ENCODE assay signal across 17 cellular contexts in genomic region chr15:88711806-88712205, GRCh38.
A peak's percentile ranks its signal among the peaks of the same experiment; 100 is the strongest.
DNase-seq lines count a peak whose midpoint lies in the region; ATAC-seq and TF ChIP-seq lines count a peak whose summit lies in the region.
"Had no signal": no experiment of that assay in that cellular context is flagged by ENCODE, and none has a peak within 500 bp of the region (broad histone marks: within the 10 kb centered on the region; RNA-seq: fewer than 3 reads in every experiment).

No MANE protein-coding gene starts in this region.

- intact Hi-C loops in natural killer cell (cut with micrococcal nuclease), result no loop called here

- no peaks in the 10 kb centered on the region for H3K36me3 Mint-ChIP-seq in natural killer cell treated with Interleukin-12 subunit alpha and Interleukin-12 subunit beta and Interleukin-15 and Interleukin-18, amount 100 ng/mL, for 72 hours
- no peaks in the 10 kb centered on the region for H3K36me3 Mint-ChIP-seq in natural killer cell
- H3K36me3 Mint-ChIP-seq in stimulated activated memory B cell treated with anti-CD40 and anti-IgM and Interleukin-4, amounts not matched to agents 10 μg/mL and 1 μg/mL and 100 μg/mL, for 72 hours, result no peaks in the 10 kb centered on the region
- H3K36me3 Mint-ChIP-seq in stimulated activated naive B cell treated with anti-CD40 and anti-IgM and Interleukin-4, amounts not matched to agents 10 μg/mL and 1 μg/mL and 100 μg/mL, for 72 hours, result peaks cover 0 to 2% of the 10 kb centered on the region in 2 donors
- H3K36me3 Mint-ChIP-seq: CD4-positive, CD25-positive, alpha-beta regulatory T cell; CD8-positive, alpha-beta memory T cell had no signal

- TF ChIP-seq CTCF in natural killer cell (IDR thresholded peaks at IDR 0.05) (no peak), GM13977 (IDR thresholded peaks at IDR 0.05; ENCODE audit: extremely low read depth, insufficient read depth, missing control alignments) (no peak)

- no peak for DNase-seq in natural killer cell treated with Interleukin-12 subunit alpha and Interleukin-12 subunit beta and Interleukin-15 and Interleukin-18, amount 100 ng/mL, for 72 hours (ENCODE audit: low spot score)
- DNase-seq in natural killer cell (no peak), fibroblast of peridontal ligament (ENCODE audit: extremely low read depth) (peak; percentile 35), COLO829 (ENCODE audit: low spot score) (no peak), GM13977 (ENCODE audit: low spot score) (no peak)
- no peak for DNase-seq in stimulated activated naive B cell treated with anti-CD40 and anti-IgM and Interleukin-4, amounts not matched to agents 10 μg/mL and 1 μg/mL and 100 μg/mL, for 72 hours
- DNase-seq: 8988T; BE2C; C1 segment of cervical spinal cord; Caco-2; CD4-positive, CD25-positive, alpha-beta regulatory T cell; CD8-positive, alpha-beta memory T cell; GOT3; H7; HFFc6 had no signal

- H3K4me1 Mint-ChIP-seq in natural killer cell treated with Interleukin-12 subunit alpha and Interleukin-12 subunit beta and Interleukin-15 and Interleukin-18, amount 100 ng/mL, for 72 hours (ENCODE audit: low read depth in 2 of 2), result no peaks in the 10 kb centered on the region
- H3K4me1 Mint-ChIP-seq in natural killer cell, result no peaks in the 10 kb centered on the region
- H3K4me1 Mint-ChIP-seq in stimulated activated memory B cell treated with anti-CD40 and anti-IgM and Interleukin-4, amounts not matched to agents 10 μg/mL and 1 μg/mL and 100 μg/mL, for 72 hours, result no peaks in the 10 kb centered on the region
- peaks cover 0 to 2% of the 10 kb centered on the region in 2 donors for H3K4me1 Mint-ChIP-seq in stimulated activated naive B cell treated with anti-CD40 and anti-IgM and Interleukin-4, amounts not matched to agents 10 μg/mL and 1 μg/mL and 100 μg/mL, for 72 hours
- H3K4me1 Mint-ChIP-seq: CD8-positive, alpha-beta memory T cell had no signal

- no peak overlapping the region for H3K4me3 Mint-ChIP-seq in natural killer cell treated with Interleukin-12 subunit alpha and Interleukin-12 subunit beta and Interleukin-15 and Interleukin-18, amount 100 ng/mL, for 72 hours
- H3K4me3 Mint-ChIP-seq in natural killer cell, result no peak overlapping the region
- no peak overlapping the region for H3K4me3 Mint-ChIP-seq in stimulated activated memory B cell treated with anti-CD40 and anti-IgM and Interleukin-4, amounts not matched to agents 10 μg/mL and 1 μg/mL and 100 μg/mL, for 72 hours
- no peak overlapping the region for H3K4me3 Mint-ChIP-seq in stimulated activated naive B cell treated with anti-CD40 and anti-IgM and Interleukin-4, amounts not matched to agents 10 μg/mL and 1 μg/mL and 100 μg/mL, for 72 hours
- H3K4me3 Mint-ChIP-seq: CD4-positive, CD25-positive, alpha-beta regulatory T cell; CD8-positive, alpha-beta memory T cell; HFFc6 had no signal

- H3K27me3 Mint-ChIP-seq in natural killer cell treated with Interleukin-12 subunit alpha and Interleukin-12 subunit beta and Interleukin-15 and Interleukin-18, amount 100 ng/mL, for 72 hours, result peaks cover 20 to 32% of the 10 kb centered on the region in 2 donors
- peaks cover 17 to 30% of the 10 kb centered on the region in 2 donors for H3K27me3 Mint-ChIP-seq in natural killer cell (ENCODE audit: low read depth in 2 of 2)
- H3K27me3 Mint-ChIP-seq in stimulated activated memory B cell treated with anti-CD40 and anti-IgM and Interleukin-4, amounts not matched to agents 10 μg/mL and 1 μg/mL and 100 μg/mL, for 72 hours, result peaks cover 43% of the 10 kb centered on the region
- H3K27me3 Mint-ChIP-seq in stimulated activated naive B cell treated with anti-CD40 and anti-IgM and Interleukin-4, amounts not matched to agents 10 μg/mL and 1 μg/mL and 100 μg/mL, for 72 hours, result peaks cover 0 to 27% of the 10 kb centered on the region in 2 donors

- no peak overlapping the region for H3K27ac Mint-ChIP-seq in natural killer cell treated with Interleukin-12 subunit alpha and Interleukin-12 subunit beta and Interleukin-15 and Interleukin-18, amount 100 ng/mL, for 72 hours
- H3K27ac Mint-ChIP-seq in natural killer cell, result no peak overlapping the region
- no peak overlapping the region for H3K27ac Mint-ChIP-seq in stimulated activated memory B cell treated with anti-CD40 and anti-IgM and Interleukin-4, amounts not matched to agents 10 μg/mL and 1 μg/mL and 100 μg/mL, for 72 hours
- no peak overlapping the region for H3K27ac Mint-ChIP-seq in stimulated activated naive B cell treated with anti-CD40 and anti-IgM and Interleukin-4, amounts not matched to agents 10 μg/mL and 1 μg/mL and 100 μg/mL, for 72 hours
- H3K27ac Mint-ChIP-seq: CD4-positive, CD25-positive, alpha-beta regulatory T cell; CD8-positive, alpha-beta memory T cell; HFFc6 had no signal

- ATAC-seq in natural killer cell treated with Interleukin-12 subunit alpha and Interleukin-12 subunit beta and Interleukin-15 and Interleukin-18, amount 100 ng/mL, for 72 hours, result peak; percentile 31 to 52
- no peak for ATAC-seq in natural killer cell
- ATAC-seq in stimulated activated memory B cell treated with anti-CD40 and anti-IgM and Interleukin-4, amounts not matched to agents 10 μg/mL and 1 μg/mL and 100 μg/mL, for 72 hours, result peak; percentile 40
- ATAC-seq in stimulated activated naive B cell treated with anti-CD40 and anti-IgM and Interleukin-4, amounts not matched to agents 10 μg/mL and 1 μg/mL and 100 μg/mL, for 72 hours (replicated peaks), result no peak
- ATAC-seq: HCT116 had no signal

- in situ Hi-C loops in GM13977 (cut with MboI; ENCODE audit: low pct_unique_long_range_greater_than_20kb, low sequenced_read_pairs, unreplicated experiment), result no loop called here

- H3K9me3 Mint-ChIP-seq in natural killer cell treated with Interleukin-12 subunit alpha and Interleukin-12 subunit beta and Interleukin-15 and Interleukin-18, amount 100 ng/mL, for 72 hours, result no peaks in the 10 kb centered on the region
- H3K9me3 Mint-ChIP-seq in natural killer cell, result no peaks in the 10 kb centered on the region
- no peaks in the 10 kb centered on the region for H3K9me3 Mint-ChIP-seq in stimulated activated memory B cell treated with anti-CD40 and anti-IgM and Interleukin-4, amounts not matched to agents 10 μg/mL and 1 μg/mL and 100 μg/mL, for 72 hours
- no peaks in the 10 kb centered on the region for H3K9me3 Mint-ChIP-seq in stimulated activated naive B cell treated with anti-CD40 and anti-IgM and Interleukin-4, amounts not matched to agents 10 μg/mL and 1 μg/mL and 100 μg/mL, for 72 hours
- H3K9me3 Mint-ChIP-seq: CD8-positive, alpha-beta memory T cell; HFFc6 had no signal

Comparison
In these comparisons a context has a peak if more than half of its experiments do, and no peak if none do; other contexts are left out.
1. ATAC-seq: peak in natural killer cell treated with Interleukin-12 subunit alpha and Interleukin-12 subunit beta and Interleukin-15 and Interleukin-18, amount 100 ng/mL, for 72 hours (2 of 2) and stimulated activated memory B cell treated with anti-CD40 and anti-IgM and Interleukin-4, amounts not matched to agents 10 μg/mL and 1 μg/mL and 100 μg/mL, for 72 hours (single experiment); none in natural killer cell (0 of 3) and stimulated activated naive B cell treated with anti-CD40 and anti-IgM and Interleukin-4, amounts not matched to agents 10 μg/mL and 1 μg/mL and 100 μg/mL, for 72 hours (0 of 2).